In the genomic region with DNA sequence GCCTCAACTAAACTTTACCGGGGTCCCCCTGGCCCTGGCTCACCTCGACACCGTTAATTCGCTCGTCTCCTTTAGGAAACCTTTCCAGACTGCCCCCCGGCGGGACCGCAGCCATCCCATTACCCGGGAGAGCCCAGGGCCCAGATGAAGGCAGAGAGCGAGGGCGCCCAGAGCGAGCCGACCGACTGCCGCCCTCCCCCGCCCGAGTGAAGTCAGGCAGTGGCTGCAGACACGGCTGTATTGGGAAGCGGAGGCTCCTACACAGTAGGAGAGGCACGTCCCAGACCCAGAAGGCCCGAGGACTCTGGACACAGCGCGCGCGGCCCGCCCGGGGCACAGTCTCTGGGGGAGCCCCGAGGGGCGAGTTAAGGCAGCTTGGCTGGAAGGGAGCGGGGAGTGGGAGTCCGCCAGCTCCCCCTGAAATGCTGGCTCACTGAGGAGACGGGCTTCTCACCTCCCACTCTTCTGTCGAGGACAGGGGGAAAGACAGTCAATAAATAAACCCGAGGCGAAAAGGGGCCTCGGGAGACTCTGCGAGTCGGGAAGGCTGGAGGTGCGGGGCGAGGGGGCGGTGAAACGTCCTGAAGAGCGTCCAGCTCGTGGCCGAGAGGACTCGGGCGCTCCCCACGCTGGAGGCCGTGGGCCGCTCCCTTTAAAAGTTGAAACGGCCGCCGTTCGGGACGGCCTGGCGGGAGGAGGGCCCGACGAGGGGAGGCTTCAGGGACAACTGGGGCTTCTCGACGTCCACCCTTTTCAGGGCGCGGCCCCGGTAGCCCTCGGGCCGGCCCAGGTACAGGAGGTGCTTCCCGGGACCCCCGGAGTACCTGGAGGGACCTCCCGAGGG, we compare ENCODE assay signal across 9 cellular contexts. TPM values are rescaled to one million over a fixed set of nuclear protein-coding genes. Genes with fewer than 3 reads are reported as not detected.
A peak's percentile ranks its signal among the peaks of the same experiment; 100 is the strongest.
DNase-seq lines count a peak whose midpoint lies in the region; ATAC-seq, FAIRE-seq and TF ChIP-seq lines count a peak whose summit lies in the region.
"Had no signal": no experiment of that assay in that cellular context is flagged by ENCODE, and none has a peak within 500 bp of the region (broad histone marks: within the 10 kb centered on the region; RNA-seq: fewer than 3 reads in every experiment).

No MANE protein-coding gene starts in this region.

- peak overlapping the region; percentile 57 for H4K8ac ChIP-seq in H1 (ENCODE audit: extremely low read depth, insufficient read depth, low read length)

- no peak overlapping the region for H2BK12ac ChIP-seq in H1 (ENCODE audit: low read depth, low read length)

- intact Hi-C loops in mucosa of descending colon (cut with DNase I, micrococcal nuclease) = no loop called here

- H3K79me1 ChIP-seq in H1 (ENCODE audit: low read depth, low read length) = no peaks in the 10 kb centered on the region

- peaks cover 0 to 4% of the 10 kb centered on the region in 2 experiments for H4K20me1 ChIP-seq in H1 (replicated peaks in 1 of 2; ENCODE audit: control insufficient read depth in 1 of 2, insufficient read depth in 2 of 2, low read length in 2 of 2)

- H4K5ac ChIP-seq in H1 (ENCODE audit: insufficient read length, low read depth, low read length) = no peak overlapping the region

- CTCF ChIA-PET in H1 (lab: Charles Lee; ENCODE audit: partially characterized antibody) = interaction anchor here (0.5 to 7.9 kb wide), 12 partner anchors 10 to 510 kb away, joined by 3 to 94 read pairs (median 5); a partner anchor contains a TSS

- peak overlapping the region; percentile 71 for H3K56ac ChIP-seq in H1 (replicated peaks; ENCODE audit: insufficient read length, low read depth, low read length)

- TF ChIP-seq POLR2A in H1 (IDR thresholded peaks at IDR 0.05; ENCODE audit: control extremely low read depth in 1 of 2, low read depth in 2 of 2, low read length in 2 of 2) = no peak

- TF ChIP-seq CTCF in H1 (IDR thresholded peaks at IDR 0.05; ENCODE audit: control extremely low read depth in 1 of 3, insufficient read depth in 1 of 3, low read depth in 1 of 3, low read length in 3 of 3) (no peak), mucosa of descending colon (IDR thresholded peaks at IDR 0.05) (no peak)

- TF ChIP-seq EP300 in H1 (IDR thresholded peaks at IDR 0.05; ENCODE audit: borderline replicate concordance in 1 of 2, low read depth in 2 of 2, low read length in 2 of 2) = no peak

- peaks cover 9% of the 10 kb centered on the region for H3K4me1 Mint-ChIP-seq in activated T-cell treated with anti-CD3 and anti-CD28 coated beads, Interleukin-2, amount 50 U/mL, for 4 hours (ENCODE audit: low read depth)

- H3K27me3 ChIP-seq in H1 (replicated peaks in 1 of 4; ENCODE audit: control insufficient read depth in 3 of 4, extremely low read depth in 1 of 4, insufficient read depth in 3 of 4, low read length in 3 of 4) = peaks cover 0 to 28% (median 20%) of the 10 kb centered on the region in 4 experiments; a peak in 5 of 7 replicates

- peaks cover 15% of the 10 kb centered on the region for H3K23me2 ChIP-seq in H1 (ENCODE audit: low read depth, low read length)

- peak overlapping the region; percentile 67 for H4K91ac ChIP-seq in H1 (replicated peaks; ENCODE audit: insufficient read length, low read length)

- H3K9me3 ChIP-seq in H1 (ENCODE audit: insufficient read depth in 2 of 2, low read depth in 1 of 2, low read length in 1 of 2) (no peaks in the 10 kb centered on the region), mucosa of descending colon (no peaks in the 10 kb centered on the region)

- peaks cover 8% of the 10 kb centered on the region for H3K27me3 Mint-ChIP-seq in activated T-cell treated with anti-CD3 and anti-CD28 coated beads, Interleukin-2, amount 50 U/mL, for 4 hours (ENCODE audit: low read depth)

- no peaks in the 10 kb centered on the region for H3K79me2 ChIP-seq in H1 (ENCODE audit: control insufficient read depth in 1 of 2, insufficient read depth in 2 of 2, low read length in 2 of 2)

- H3K9ac ChIP-seq in H1 (replicated peaks in 1 of 4; ENCODE audit: extremely low read depth in 1 of 4, low read depth in 3 of 4, low read length in 3 of 4) = peak overlapping the region in 2 of 4 experiments; percentile 5 to 59; a peak in 3 of 7 replicates

- no peak overlapping the region for H2BK15ac ChIP-seq in H1 (ENCODE audit: low read length)

- H3K4me3 ChIP-seq in H1 (ENCODE audit: extremely low read depth in 1 of 4, insufficient read depth in 2 of 4, low read depth in 3 of 4, low read length in 4 of 4) (peak overlapping the region; percentile 36 to 64 (median 44)), mucosa of descending colon (no peak overlapping the region), urinary bladder (ENCODE audit: low read depth, low read length) (peak overlapping the region; percentile 30)

- H3K27ac ChIP-seq in H1 (ENCODE audit: low read depth, low read length) = no peak overlapping the region
- no peak overlapping the region for H3K27ac ChIP-seq in urinary bladder (ENCODE audit: low read depth)

- POLR2A ChIA-PET in H1 (lab: Charles Lee; ENCODE audit: partially characterized antibody) = interaction anchor here (0.6 to 9.8 kb wide), 13 partner anchors 12 to 158 kb away, joined by 3 to 124 read pairs (median 4); a partner anchor contains a TSS

- FAIRE-seq in H1 (lab: Jason Lieb, UNC) = no peak
- FAIRE-seq: endometrium had no signal

- no peak overlapping the region for H3K4ac ChIP-seq in H1 (replicated peaks; ENCODE audit: insufficient read length, low read depth, low read length)

- no peak overlapping the region for H2BK20ac ChIP-seq in H1 (ENCODE audit: low read length)

- H2BK5ac ChIP-seq in H1 (ENCODE audit: low read depth, low read length) = no peak overlapping the region

- H3K9me3 Mint-ChIP-seq in activated T-cell treated with anti-CD3 and anti-CD28 coated beads, Interleukin-2, amount 50 U/mL, for 4 hours = no peaks in the 10 kb centered on the region

- no peak for TF ChIP-seq RAD21 in H1 (IDR thresholded peaks at IDR 0.05 in 1 of 2, conservative IDR thresholded peaks at IDR 0.05 in 1 of 2; ENCODE audit: low read depth in 2 of 2, low read length in 2 of 2)

- no peak overlapping the region for H2AK5ac ChIP-seq in H1 (ENCODE audit: low read depth, low read length)

- peak overlapping the region; percentile 84 to 90 for H3K4me2 ChIP-seq in H1 (ENCODE audit: insufficient read depth in 1 of 2, low read depth in 2 of 2, low read length in 2 of 2)

- H2AFZ ChIP-seq in H1 (ENCODE audit: low read length) = peak overlapping the region; percentile 35; the same call in 1 of the 2 replicates

- 5% methylated on average over 61 of the region's 68 CpGs; no CpG with 5 or more reads in 1 of the 2 experiments for WGBS in H1 (ENCODE audit: extremely low coverage in 1 of 2, insufficient coverage in 1 of 2, insufficient read length in 1 of 2, insufficient replicate concordance in 2 of 2, low coverage in 1 of 2, low lambda C conversion rate in 2 of 2, missing lambda C conversion rate in 1 of 2), 2 experiments
- 44% methylated on average over 68 of the region's 68 CpGs for WGBS in urinary bladder

- H3K23ac ChIP-seq in H1 (ENCODE audit: insufficient read length) = no peak overlapping the region

- ATAC-seq in activated T-cell treated with anti-CD3 and anti-CD28 coated beads, Interleukin-2, amount 50 U/mL, for 4 hours = no peak
- ATAC-seq in mucosa of descending colon = peak; percentile 73
- ATAC-seq in GM19395 (IDR thresholded peaks at IDR 0.05; ENCODE audit: unreplicated experiment) = no peak

- no peak overlapping the region for H3K14ac ChIP-seq in H1 (ENCODE audit: insufficient read length)

- peaks cover 0 to 6% (median 2%) of the 10 kb centered on the region in 4 experiments; a peak in 2 of 8 replicates for H3K36me3 ChIP-seq in H1 (ENCODE audit: control insufficient read depth in 2 of 4, insufficient read depth in 4 of 4, low read length in 3 of 4)
- H3K36me3 ChIP-seq in mucosa of descending colon (ENCODE audit: low read depth) = no peaks in the 10 kb centered on the region
- H3K36me3 ChIP-seq in urinary bladder (ENCODE audit: insufficient read depth) = no peaks in the 10 kb centered on the region

- no peaks in the 10 kb centered on the region for H3K36me3 Mint-ChIP-seq in activated T-cell treated with anti-CD3 and anti-CD28 coated beads, Interleukin-2, amount 50 U/mL, for 4 hours (ENCODE audit: insufficient read depth)

- DNase-seq in activated T-cell treated with anti-CD3 and anti-CD28 coated beads, Interleukin-2, amount 50 U/mL, for 4 hours = no peak
- no peak for DNase-seq in activated T-cell treated with anti-CD3 and anti-CD28 coated beads, Interleukin-2, amount 50 U/mL, for 1 hour
- DNase-seq in H1 (ENCODE audit: low read depth in 1 of 2, low spot score in 2 of 2) (peak in 1 of 2 experiments; percentile 76), mucosa of descending colon (peak in 1 of 3 donors; percentile 60), NCI-H524 treated with DMSO at 0.1 percent for 48 hours (lab: John Stamatoyannopoulos, UW) (no peak)
- no peak for DNase-seq in activated effector memory CD4-positive, alpha-beta T cell treated with anti-CD3 and anti-CD28 coated beads, Interleukin-2, amount 50 U/mL, for 16 hours

- H3K4me1 ChIP-seq in H1 (replicated peaks in 1 of 4; ENCODE audit: control insufficient read depth in 3 of 4, insufficient read depth in 4 of 4, low read length in 3 of 4) (peaks cover 0 to 12% (median 8%) of the 10 kb centered on the region in 4 experiments; a peak in 5 of 7 replicates), mucosa of descending colon (ENCODE audit: low read depth) (no peaks in the 10 kb centered on the region), urinary bladder (ENCODE audit: insufficient read depth) (no peaks in the 10 kb centered on the region)

- H2BK120ac ChIP-seq in H1 (replicated peaks; ENCODE audit: low read depth, low read length) = no peak overlapping the region

- peak overlapping the region; percentile 78; the same call in 1 of the 2 replicates for H3K18ac ChIP-seq in H1 (ENCODE audit: extremely low read depth, low read length)

- H3K4me3 Mint-ChIP-seq in activated T-cell treated with anti-CD3 and anti-CD28 coated beads, Interleukin-2, amount 50 U/mL, for 4 hours = peak overlapping the region; percentile 75

RNA-seq across cellular contexts. Expression of a gene that starts 14.4 kb away (rescaled TPM):
- 1 to 10 TPM in 1 of 3 donors, under 1 TPM in 2; 0.78 to 1.3 (median 0.84) TPM for total RNA-seq in activated T-cell treated with anti-CD3 and anti-CD28 coated beads, Interleukin-2, amount 50 U/mL, for 4 hours
- 15.7 and 17.5 TPM in 2 replicates for total RNA-seq in H1 (2021; fragmentation: NEBNext Ultra II Directional; extraction: Animal tissue kit (Norgen Biotek cat#: 25700))
- polyA plus RNA-seq in H1 (2011; rRNA removed) (12.2 and 22.7 TPM in 2 replicates), urinary bladder (13.7 TPM)
- 15.0 TPM for polyA plus RNA-seq in H1 (2011; cell fraction: cytosol; rRNA removed)
- 50.4 TPM for polyA plus RNA-seq in H1 (2011; cell fraction: nucleus; rRNA removed)
- polyA plus RNA-seq in H1 (2012, experiment 1 of 2) = 13.6 to 18.5 TPM (median 15.0 TPM) in 4 replicates
- polyA plus RNA-seq in H1 (2012, experiment 2 of 2) = 30.6 TPM
- 18.2 TPM for polyA plus RNA-seq in H1 (2013, experiment 1 of 2)
- polyA plus RNA-seq in H1 (2013, experiment 2 of 2) = 17.2 TPM
- polyA minus RNA-seq in H1 (2011; rRNA and poly(A)+ RNA removed) = 10.1 and 14.8 TPM in 2 replicates
- 7.6 TPM for polyA minus RNA-seq in H1 (2011; cell fraction: cytosol; rRNA and poly(A)+ RNA removed)
- 24.1 TPM for polyA minus RNA-seq in H1 (2011; cell fraction: nucleus; rRNA and poly(A)+ RNA removed)
- total RNA-seq in mucosa of descending colon (1 to 10 TPM; 1.9 to 9.3 (median 4.3) TPM), urinary bladder (10.4 TPM)

RNA-seq across cellular contexts. Expression of a gene that starts 24.4 kb away (rescaled TPM):
- 10 to 100 TPM; 15.8 to 18.3 (median 18.2) TPM for total RNA-seq in activated T-cell treated with anti-CD3 and anti-CD28 coated beads, Interleukin-2, amount 50 U/mL, for 4 hours
- total RNA-seq in H1 (2021; fragmentation: NEBNext Ultra II Directional; extraction: Animal tissue kit (Norgen Biotek cat#: 25700)) = not detected in 2 replicates
- polyA plus RNA-seq in H1 (2011; rRNA removed) (not detected in 2 replicates), urinary bladder (5.4 TPM)
- not detected for polyA plus RNA-seq in H1 (2011; cell fraction: cytosol; rRNA removed)
- polyA plus RNA-seq in H1 (2011; cell fraction: nucleus; rRNA removed) = not detected
- 0.30 to 0.33 TPM (median 0.31 TPM) in 3 of 4 replicates, not detected in the other for polyA plus RNA-seq in H1 (2012, experiment 1 of 2)
- 0.21 TPM for polyA plus RNA-seq in H1 (2012, experiment 2 of 2)
- polyA plus RNA-seq in H1 (2013, experiment 1 of 2) = not detected
- not detected for polyA plus RNA-seq in H1 (2013, experiment 2 of 2)
- not detected in 2 replicates for polyA minus RNA-seq in H1 (2011; rRNA and poly(A)+ RNA removed)
- not detected for polyA minus RNA-seq in H1 (2011; cell fraction: cytosol; rRNA and poly(A)+ RNA removed)
- not detected for polyA minus RNA-seq in H1 (2011; cell fraction: nucleus; rRNA and poly(A)+ RNA removed)
- total RNA-seq in mucosa of descending colon (1 to 10 TPM; 1.3 to 2.8 (median 2.5) TPM), urinary bladder (4.0 TPM)

RNA-seq across cellular contexts. Expression of a gene that starts 33.6 kb away (rescaled TPM):
- 1 to 10 TPM; 3.0 to 4.4 (median 3.5) TPM for total RNA-seq in activated T-cell treated with anti-CD3 and anti-CD28 coated beads, Interleukin-2, amount 50 U/mL, for 4 hours
- 4.9 and 6.0 TPM in 2 replicates for total RNA-seq in H1 (2021; fragmentation: NEBNext Ultra II Directional; extraction: Animal tissue kit (Norgen Biotek cat#: 25700))
- 2.4 and 2.5 TPM in 2 replicates for polyA plus RNA-seq in H1 (2011; rRNA removed)
- 4.3 TPM for polyA plus RNA-seq in H1 (2011; cell fraction: cytosol; rRNA removed)
- 5.4 TPM for polyA plus RNA-seq in H1 (2011; cell fraction: nucleus; rRNA removed)
- polyA plus RNA-seq in H1 (2012, experiment 1 of 2) = 4.8 to 6.5 TPM (median 6.0 TPM) in 4 replicates
- polyA plus RNA-seq in H1 (2012, experiment 2 of 2) = 4.9 TPM
- 3.3 TPM for polyA plus RNA-seq in H1 (2013, experiment 1 of 2)
- polyA plus RNA-seq in H1 (2013, experiment 2 of 2) = 3.2 TPM
- 5.1 and 7.4 TPM in 2 replicates for polyA minus RNA-seq in H1 (2011; rRNA and poly(A)+ RNA removed)
- polyA minus RNA-seq in H1 (2011; cell fraction: cytosol; rRNA and poly(A)+ RNA removed) = 4.3 TPM
- 4.1 TPM for polyA minus RNA-seq in H1 (2011; cell fraction: nucleus; rRNA and poly(A)+ RNA removed)
- 10 to 100 TPM in 2 of 3 donors, 1 to 10 TPM in 1; 7.6 to 14.0 (median 10.0) TPM for total RNA-seq in mucosa of descending colon
- 6.8 TPM for total RNA-seq in urinary bladder
- polyA plus RNA-seq in urinary bladder = 14.0 TPM

RNA-seq across cellular contexts. Expression of a gene that starts 33.9 kb away (rescaled TPM):
- total RNA-seq in activated T-cell treated with anti-CD3 and anti-CD28 coated beads, Interleukin-2, amount 50 U/mL, for 4 hours = 10 to 100 TPM; 92.8 to 95.0 (median 93.3) TPM
- 44.5 and 46.2 TPM in 2 replicates for total RNA-seq in H1 (2021; fragmentation: NEBNext Ultra II Directional; extraction: Animal tissue kit (Norgen Biotek cat#: 25700))
- polyA plus RNA-seq in H1 (2011; rRNA removed) (13.6 and 17.3 TPM in 2 replicates), urinary bladder (49.5 TPM)
- 24.2 TPM for polyA plus RNA-seq in H1 (2011; cell fraction: cytosol; rRNA removed)
- 34.6 TPM for polyA plus RNA-seq in H1 (2011; cell fraction: nucleus; rRNA removed)
- 47.7 to 56.4 TPM (median 51.1 TPM) in 4 replicates for polyA plus RNA-seq in H1 (2012, experiment 1 of 2)
- polyA plus RNA-seq in H1 (2012, experiment 2 of 2) = 39.8 TPM
- 46.5 TPM for polyA plus RNA-seq in H1 (2013, experiment 1 of 2)
- polyA plus RNA-seq in H1 (2013, experiment 2 of 2) = 43.1 TPM
- 8.7 and 9.6 TPM in 2 replicates for polyA minus RNA-seq in H1 (2011; rRNA and poly(A)+ RNA removed)
- polyA minus RNA-seq in H1 (2011; cell fraction: cytosol; rRNA and poly(A)+ RNA removed) = 8.2 TPM
- 6.5 TPM for polyA minus RNA-seq in H1 (2011; cell fraction: nucleus; rRNA and poly(A)+ RNA removed)
- total RNA-seq in mucosa of descending colon (10 to 100 TPM; 27.9 to 37.8 (median 28.1) TPM), urinary bladder (22.4 TPM)

RNA-seq across cellular contexts. Expression of a gene that starts 43.7 kb away (rescaled TPM):
- 1 to 10 TPM in 2 of 3 donors, under 1 TPM in 1; 0.52 to 2.9 (median 2.3) TPM for total RNA-seq in activated T-cell treated with anti-CD3 and anti-CD28 coated beads, Interleukin-2, amount 50 U/mL, for 4 hours
- not detected in 2 replicates for total RNA-seq in H1 (2021; fragmentation: NEBNext Ultra II Directional; extraction: Animal tissue kit (Norgen Biotek cat#: 25700))
- polyA plus RNA-seq in H1 (2011; rRNA removed) = 0.42 and 0.63 TPM in 2 replicates
- polyA plus RNA-seq in H1 (2011; cell fraction: cytosol; rRNA removed) = 0.27 TPM
- 0.74 TPM for polyA plus RNA-seq in H1 (2011; cell fraction: nucleus; rRNA removed)
- 1.1 to 1.2 TPM in 2 of 4 replicates, not detected in the others for polyA plus RNA-seq in H1 (2012, experiment 1 of 2)
- polyA plus RNA-seq in H1 (2012, experiment 2 of 2) = not detected
- not detected for polyA plus RNA-seq in H1 (2013, experiment 1 of 2)
- polyA plus RNA-seq in H1 (2013, experiment 2 of 2) = 0.17 TPM
- polyA minus RNA-seq in H1 (2011; rRNA and poly(A)+ RNA removed) = not detected in 2 replicates
- not detected for polyA minus RNA-seq in H1 (2011; cell fraction: cytosol; rRNA and poly(A)+ RNA removed)
- not detected for polyA minus RNA-seq in H1 (2011; cell fraction: nucleus; rRNA and poly(A)+ RNA removed)
- total RNA-seq in mucosa of descending colon = 1 to 10 TPM in 2 of 3 donors, not detected in 1; 1.0 to 2.5 TPM
- 2.3 TPM for total RNA-seq in urinary bladder
- polyA plus RNA-seq in urinary bladder = 0.76 TPM
